Comparison of ENCODE assay signal across 4 cellular contexts in the genomic region with DNA sequence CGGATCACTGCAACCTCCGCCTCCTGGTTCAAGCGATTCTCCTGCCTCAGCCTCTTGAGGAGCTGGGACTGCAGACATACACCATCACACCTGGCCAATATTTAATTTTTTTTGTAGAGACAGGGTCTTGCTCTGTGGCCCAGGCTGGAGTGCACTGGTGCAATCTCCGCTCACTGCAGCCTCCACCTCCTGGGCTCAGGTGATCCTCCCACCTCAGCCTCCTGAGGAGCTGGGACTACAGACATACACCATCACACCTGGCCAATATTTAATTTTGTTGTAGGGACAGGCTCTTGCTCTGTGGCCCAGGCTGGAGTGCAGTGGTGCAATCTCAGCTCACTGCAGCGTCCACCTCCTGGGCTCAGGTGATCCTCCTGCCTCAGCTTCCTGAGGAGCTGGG. TPM values are rescaled to one million over a fixed set of nuclear protein-coding genes. Genes with fewer than 3 reads are reported as not detected.
DNase-seq lines count a peak whose midpoint lies in the region; ATAC-seq, FAIRE-seq and TF ChIP-seq lines count a peak whose summit lies in the region.
"Not testable (repeated sequence)": the region's sequence is repeated elsewhere in the genome, so short reads cannot be mapped to it uniquely, and the experiment has no call there.

No MANE protein-coding gene starts in this region.

- DNase-seq in WTC11 (ENCODE audit: low spot score), result not testable (repeated sequence)
- DNase-seq in Right ventricle myocardium superior (peak; percentile 7), kidney (peak; percentile 18)

- not testable (repeated sequence) for H3K36me3 Mint-ChIP-seq in WTC11

- H3K9me3 ChIP-seq in HEK293 (ENCODE audit: control insufficient read depth, insufficient read depth, low read depth, low read length); kidney (ENCODE audit: control insufficient read depth in 1 of 2, low read length in 2 of 2): not testable (repeated sequence)

- H3K27ac ChIP-seq in HEK293 (ENCODE audit: extremely low read depth, low read depth, low read length); kidney (ENCODE audit: low read depth in 2 of 2, low read length in 2 of 2): not testable (repeated sequence)

- not testable (repeated sequence) for H3K9ac ChIP-seq in kidney (ENCODE audit: low read length in 2 of 2)

- POLR2A ChIA-PET in HEK293 (lab: Yijun Ruan, JAX); WTC11 (lab: Charles Lee): not testable (repeated sequence)

- intact Hi-C loops in Right ventricle myocardium superior (cut with DNase I); kidney (cut with DNase I): not testable (repeated sequence)

- not testable (repeated sequence) for H3K9me3 Mint-ChIP-seq in WTC11

- not testable (repeated sequence) for FAIRE-seq in kidney (lab: Jason Lieb, UNC)

- not testable (repeated sequence) for H3K4me3 Mint-ChIP-seq in WTC11

- H3K4me1 ChIP-seq in HEK293 (ENCODE audit: control insufficient read depth, insufficient read depth, low read length); kidney (ENCODE audit: control insufficient read depth in 1 of 2, insufficient read depth in 1 of 2, low read depth in 1 of 2, low read length in 2 of 2): not testable (repeated sequence)

- peaks cover 18% of the 10 kb centered on the region for H3K4me1 Mint-ChIP-seq in WTC11

- H3K27me3 Mint-ChIP-seq in WTC11 (ENCODE audit: low read depth), result not testable (repeated sequence)

- not testable (repeated sequence) for H3K4me3 ChIP-seq in HEK293 (ENCODE audit: low read depth, low read length); kidney (ENCODE audit: low read length in 2 of 2)

- not testable (repeated sequence) for TF ChIP-seq CTCF in HEK293 (tag by site-specific recombination; IDR thresholded peaks at IDR 0.05); WTC11 (IDR thresholded peaks at IDR 0.05); kidney (IDR thresholded peaks at IDR 0.05; ENCODE audit: borderline replicate concordance, extremely low read depth, insufficient read depth)

- ATAC-seq in WTC11; Right ventricle myocardium superior (ENCODE audit: poor library complexity): not testable (repeated sequence)

- H3K27ac Mint-ChIP-seq in WTC11, result peak overlapping the region; percentile 68

- H3K36me3 ChIP-seq in HEK293 (ENCODE audit: control insufficient read depth in 2 of 2, insufficient read depth in 1 of 2, low read length in 2 of 2); kidney (ENCODE audit: control insufficient read depth in 1 of 2, insufficient read depth in 2 of 2, low read length in 2 of 2): not testable (repeated sequence)

- CTCF ChIA-PET in HEK293 (lab: Yijun Ruan, JAX); WTC11 (lab: Charles Lee): not testable (repeated sequence)

TF ChIP-seq in HEK293, 187 proteins besides CTCF, POLR2A, EP300 and RAD21:
- TF ChIP-seq ZNF121 (tag by site-specific recombination; IDR thresholded peaks at IDR 0.05), result 0 out of 2 replicates have a peak, but pooled peaks have one; percentile 37

TF ChIP-seq in WTC11, 78 proteins besides CTCF, POLR2A, EP300 and RAD21:
- TF ChIP-seq ZNF121 (CRISPR knock-in tag; IDR thresholded peaks at IDR 0.05), result peak; percentile 90

RNA-seq across cellular contexts. Expression of a gene that starts 28.8 kb away (rescaled TPM):
- 103 to 130 TPM (median 107 TPM) in 3 replicates for total RNA-seq in WTC11 (2021)
- total RNA-seq in Right ventricle myocardium superior, result 154 TPM
- 14.4 TPM for total RNA-seq in kidney
- 14.1 TPM for polyA plus RNA-seq in kidney (ENCODE audit: insufficient read depth, low read depth, low replicate concordance)
